Comparison of ENCODE assay signal across 7 cellular contexts in genomic region chr14:96347957-96348356, GRCh38. TPM values are rescaled to one million over a fixed set of nuclear protein-coding genes. Genes with fewer than 3 reads are reported as not detected.
DNase-seq lines count a peak whose midpoint lies in the region; ATAC-seq, FAIRE-seq and TF ChIP-seq lines count a peak whose summit lies in the region.
"Not testable (repeated sequence)": the region's sequence is repeated elsewhere in the genome, so short reads cannot be mapped to it uniquely, and the experiment has no call there.
"Had no signal": no experiment of that assay in that cellular context is flagged by ENCODE, and none has a peak within 500 bp of the region (broad histone marks: within the 10 kb centered on the region; RNA-seq: fewer than 3 reads in every experiment).

No MANE protein-coding gene starts in this region.

- H3K79me2 ChIP-seq in K562 (ENCODE audit: control insufficient read depth, insufficient read depth, low read length) = peaks cover 17% of the 10 kb centered on the region; the same call in 2 of the 3 replicates

- not testable (repeated sequence) for H2AFZ ChIP-seq in K562 (ENCODE audit: low read depth, low read length)

- not testable (repeated sequence) for TF ChIP-seq RAD21 in K562 (CRISPR knock-in tag; conservative IDR thresholded peaks at IDR 0.05 in 1 of 2, IDR thresholded peaks at IDR 0.05 in 1 of 2)

- FAIRE-seq in K562 (lab: Jason Lieb, UNC) = not testable (repeated sequence)

- H3K27me3 ChIP-seq in K562 (ENCODE audit: control insufficient read depth in 2 of 2, insufficient read depth in 2 of 2, low read length in 2 of 2) = not testable (repeated sequence)

- not testable (repeated sequence) for TF ChIP-seq EP300 in K562 (IDR thresholded peaks at IDR 0.05; ENCODE audit: low read length)

- not testable (repeated sequence) for H3K27ac ChIP-seq in HEK293 (ENCODE audit: extremely low read depth, low read depth, low read length); K562 (ENCODE audit: extremely low read depth, low read depth, low read length)

- 83% methylated on average over 2 of the region's 2 CpGs for WGBS in K562 (ENCODE audit: insufficient coverage, low coverage, missing lambda C conversion rate)

- in situ Hi-C loops in K562 (cut with MboI) = not testable (repeated sequence)

- H3K9me3 ChIP-seq in HEK293 (ENCODE audit: control insufficient read depth, insufficient read depth, low read depth, low read length); K562 (replicated peaks; ENCODE audit: control insufficient read depth, insufficient read depth, low read depth, low read length): not testable (repeated sequence)

- not testable (repeated sequence) for H3K4me3 ChIP-seq in HEK293 (ENCODE audit: low read depth, low read length); K562

- H3K9me1 ChIP-seq in K562 (ENCODE audit: control insufficient read depth, insufficient read depth, low read length) = not testable (repeated sequence)

- H3K36me3 ChIP-seq in HEK293 (ENCODE audit: control insufficient read depth in 2 of 2, insufficient read depth in 1 of 2, low read length in 2 of 2); K562 (ENCODE audit: control insufficient read depth, insufficient read depth, low read length): not testable (repeated sequence)

- TF ChIP-seq POLR2A in K562 (conservative IDR thresholded peaks at IDR 0.05) = not testable (repeated sequence)

- BruUV-seq in K562 (replicated peaks; lab: Mats Ljungman, UMichigan) = not testable (repeated sequence)

- POLR2A ChIA-PET in HEK293 (lab: Yijun Ruan, JAX); K562 (lab: Yijun Ruan, JAX): not testable (repeated sequence)

- intact Hi-C loops in K562 (cut with micrococcal nuclease) = not testable (repeated sequence)

- H3K9ac ChIP-seq in K562 (ENCODE audit: insufficient read depth in 1 of 2, low read depth in 2 of 2, low read length in 2 of 2) = not testable (repeated sequence)

- CTCF ChIA-PET in HEK293 (lab: Yijun Ruan, JAX); K562 (lab: Yijun Ruan, JAX; ENCODE audit: low intra/inter-chr PET ratio): not testable (repeated sequence)

- not testable (repeated sequence) for H4K20me1 ChIP-seq in K562 (replicated peaks; ENCODE audit: control insufficient read depth, insufficient read depth, low read length)

- not testable (repeated sequence) for TF ChIP-seq CTCF in HEK293 (tag by site-specific recombination; IDR thresholded peaks at IDR 0.05); K562 (IDR thresholded peaks at IDR 0.05 in 2 of 3, conservative IDR thresholded peaks at IDR 0.05 in 1 of 3; ENCODE audit: insufficient read depth in 2 of 3, low read depth in 1 of 3, low read length in 3 of 3)

- ATAC-seq in SK-N-SH treated with all-trans-retinoic acid at 6 μM for 48 hours, K562: not testable (repeated sequence)

- not testable (repeated sequence) for DNase-seq in K562 (ENCODE audit: extremely low read depth in 1 of 4, low spot score in 3 of 4)

- H3K4me1 ChIP-seq in HEK293 (ENCODE audit: control insufficient read depth, insufficient read depth, low read length); K562 (replicated peaks in 1 of 2; ENCODE audit: control insufficient read depth in 2 of 2, insufficient read depth in 2 of 2, low read length in 2 of 2): not testable (repeated sequence)

- not testable (repeated sequence) for H3K4me2 ChIP-seq in K562 (ENCODE audit: insufficient read depth, low read length)

TF ChIP-seq in HEK293, 187 proteins besides CTCF, POLR2A, EP300 and RAD21:
- TF ChIP-seq ZNF146 (tag by site-specific recombination; IDR thresholded peaks at IDR 0.05) = peak; percentile 95
- 0 out of 2 replicates have a peak, but pooled peaks have one; percentile 56 for TF ChIP-seq ZNF580 (tag by site-specific recombination; IDR thresholded peaks at IDR 0.05)
TF ChIP-seq in HEK293: peak in this region for 2; not testable (repeated sequence) for 185.

TF ChIP-seq in SK-N-SH treated with all-trans-retinoic acid at 6 μM for 48 hours, 23 proteins besides CTCF, POLR2A, EP300 and RAD21:
- peak; percentile 93 for TF ChIP-seq ZNF8 (CRISPR knock-in tag; IDR thresholded peaks at IDR 0.05)

TF ChIP-seq in K562, 482 proteins besides CTCF, POLR2A, EP300 and RAD21:
- TF ChIP-seq ZNF146 (CRISPR knock-in tag; IDR thresholded peaks at IDR 0.05; ENCODE audit: unreplicated experiment) = peak; percentile 63

RNA-seq across cellular contexts. Expression of gene ATG2B, which starts 15.2 kb away (rescaled TPM):
- total RNA-seq in K562 (2011; cell fraction: chromatin; rRNA removed; ENCODE audit: low replicate concordance) = 24.6 and 83.9 TPM in 2 replicates
- total RNA-seq in K562 (2011; cell fraction: nucleolus; rRNA removed) = 8.7 and 20.5 TPM in 2 replicates
- total RNA-seq in K562 (2011; cell fraction: nucleoplasm; rRNA removed) = 27.6 and 27.7 TPM in 2 replicates
- total RNA-seq in K562 (2014; rRNA removed) (7.1 and 10.4 TPM in 2 replicates), K562 (2014; rRNA removed; fragmentation: Illumina TruSeq; extraction: Trizol) (12.3 and 13.9 TPM in 2 replicates), K562 (2015; rRNA removed; fragmentation: Illumina TruSeq; extraction: Trizol) (7.5 and 8.7 TPM in 2 replicates), K562 (2021) (9.8 and 12.9 TPM in 2 replicates)
- polyA plus RNA-seq in K562 (2011; rRNA removed) (7.0 and 7.9 TPM in 2 replicates), K562 (2014; fragmentation: Illumina TruSeq; extraction: Trizol) (9.8 and 11.3 TPM in 2 replicates), K562 (2014; fragmentation: Nextera tagmentation; extraction: Ambion mirVana) (1 to 10 TPM in 1 of 2 experiments, under 1 TPM in 1; 0.83 to 1.6 TPM), K562 (2014; rRNA removed) (8.0 and 9.4 TPM in 2 replicates)
- polyA plus RNA-seq in K562 (2011; cell fraction: cytosol; rRNA removed) = 2.8 and 3.8 TPM in 2 replicates
- 21.3 and 27.5 TPM in 2 replicates for polyA plus RNA-seq in K562 (2011; cell fraction: nucleus; rRNA removed)
- 4.6 and 7.2 TPM in 2 replicates for polyA plus RNA-seq in K562 (2012)
- polyA minus RNA-seq in K562 (2011; rRNA and poly(A)+ RNA removed) = 14.3 and 14.5 TPM in 2 replicates
- 4.3 and 9.4 TPM in 2 replicates for polyA minus RNA-seq in K562 (2011; cell fraction: cytosol; rRNA and poly(A)+ RNA removed)
- polyA minus RNA-seq in K562 (2011; cell fraction: nucleus; rRNA and poly(A)+ RNA removed) = 18.6 and 29.8 TPM in 2 replicates

RNA-seq across cellular contexts. Expression of gene GSKIP, which starts 15.4 kb away (rescaled TPM):
- 5.7 and 14.8 TPM in 2 replicates for total RNA-seq in K562 (2011; cell fraction: chromatin; rRNA removed; ENCODE audit: low replicate concordance)
- total RNA-seq in K562 (2011; cell fraction: nucleolus; rRNA removed) = 4.0 and 5.0 TPM in 2 replicates
- 6.6 and 8.5 TPM in 2 replicates for total RNA-seq in K562 (2011; cell fraction: nucleoplasm; rRNA removed)
- total RNA-seq in K562 (2014; rRNA removed) = 12.9 and 14.1 TPM in 2 replicates
- total RNA-seq in K562 (2014; rRNA removed; fragmentation: Illumina TruSeq; extraction: Trizol) = 33.2 and 39.0 TPM in 2 replicates
- 21.3 and 22.2 TPM in 2 replicates for total RNA-seq in K562 (2015; rRNA removed; fragmentation: Illumina TruSeq; extraction: Trizol)
- total RNA-seq in K562 (2021) = 18.4 and 21.3 TPM in 2 replicates
- polyA plus RNA-seq in K562 (2011; rRNA removed) = 15.6 and 22.2 TPM in 2 replicates
- polyA plus RNA-seq in K562 (2011; cell fraction: cytosol; rRNA removed) = 6.4 and 11.8 TPM in 2 replicates
- 3.9 and 6.5 TPM in 2 replicates for polyA plus RNA-seq in K562 (2011; cell fraction: nucleus; rRNA removed)
- polyA plus RNA-seq in K562 (2012) = 24.7 and 24.9 TPM in 2 replicates
- polyA plus RNA-seq in K562 (2014; fragmentation: Illumina TruSeq; extraction: Trizol) = 28.5 and 33.5 TPM in 2 replicates
- 10 to 100 TPM; 47.6 to 58.9 TPM for polyA plus RNA-seq in K562 (2014; fragmentation: Nextera tagmentation; extraction: Ambion mirVana)
- polyA plus RNA-seq in K562 (2014; rRNA removed) = 14.5 and 14.6 TPM in 2 replicates
- 29.7 and 32.3 TPM in 2 replicates for polyA minus RNA-seq in K562 (2011; rRNA and poly(A)+ RNA removed)
- polyA minus RNA-seq in K562 (2011; cell fraction: cytosol; rRNA and poly(A)+ RNA removed) = 8.5 and 12.4 TPM in 2 replicates
- 2.2 and 5.6 TPM in 2 replicates for polyA minus RNA-seq in K562 (2011; cell fraction: nucleus; rRNA and poly(A)+ RNA removed)

RNA-seq across cellular contexts. Expression of gene AK7, which starts 44.0 kb away (rescaled TPM):
- 4.5 and 4.7 TPM in 2 replicates for total RNA-seq in K562 (2011; cell fraction: chromatin; rRNA removed; ENCODE audit: low replicate concordance)
- 2.7 and 2.9 TPM in 2 replicates for total RNA-seq in K562 (2011; cell fraction: nucleolus; rRNA removed)
- 3.7 and 4.7 TPM in 2 replicates for total RNA-seq in K562 (2011; cell fraction: nucleoplasm; rRNA removed)
- total RNA-seq in K562 (2014; rRNA removed) (0.18 and 0.86 TPM in 2 replicates), K562 (2014; rRNA removed; fragmentation: Illumina TruSeq; extraction: Trizol) (1.4 and 1.6 TPM in 2 replicates), K562 (2015; rRNA removed; fragmentation: Illumina TruSeq; extraction: Trizol) (0.43 and 0.53 TPM in 2 replicates), K562 (2021) (0.98 TPM in 2 replicates)
- polyA plus RNA-seq in K562 (2011; rRNA removed) (0.62 and 1.3 TPM in 2 replicates), K562 (2014; fragmentation: Illumina TruSeq; extraction: Trizol) (0.89 and 1.0 TPM in 2 replicates), K562 (2014; fragmentation: Nextera tagmentation; extraction: Ambion mirVana) (1 to 10 TPM in 1 of 2 experiments, under 1 TPM in 1; 0.94 to 1.1 TPM), K562 (2014; rRNA removed) (0.81 and 1.1 TPM in 2 replicates)
- 0.58 and 0.69 TPM in 2 replicates for polyA plus RNA-seq in K562 (2011; cell fraction: cytosol; rRNA removed)
- polyA plus RNA-seq in K562 (2011; cell fraction: nucleus; rRNA removed) = 0.55 and 1.2 TPM in 2 replicates
- 0.98 and 1.3 TPM in 2 replicates for polyA plus RNA-seq in K562 (2012)
- polyA minus RNA-seq in K562 (2011; rRNA and poly(A)+ RNA removed) = 0.81 and 2.1 TPM in 2 replicates
- polyA minus RNA-seq in K562 (2011; cell fraction: cytosol; rRNA and poly(A)+ RNA removed) = not detected in 2 replicates
- polyA minus RNA-seq in K562 (2011; cell fraction: nucleus; rRNA and poly(A)+ RNA removed) = 0.94 and 1.8 TPM in 2 replicates
- total RNA-seq: CD4-positive, alpha-beta T cell; CD4-positive, CD25-positive, alpha-beta regulatory T cell; CD8-positive, alpha-beta T cell had no signal
- polyA plus RNA-seq: CD8-positive, alpha-beta memory T cell had no signal
